Comparison of ENCODE assay signal across 30 cellular contexts in the genomic region with DNA sequence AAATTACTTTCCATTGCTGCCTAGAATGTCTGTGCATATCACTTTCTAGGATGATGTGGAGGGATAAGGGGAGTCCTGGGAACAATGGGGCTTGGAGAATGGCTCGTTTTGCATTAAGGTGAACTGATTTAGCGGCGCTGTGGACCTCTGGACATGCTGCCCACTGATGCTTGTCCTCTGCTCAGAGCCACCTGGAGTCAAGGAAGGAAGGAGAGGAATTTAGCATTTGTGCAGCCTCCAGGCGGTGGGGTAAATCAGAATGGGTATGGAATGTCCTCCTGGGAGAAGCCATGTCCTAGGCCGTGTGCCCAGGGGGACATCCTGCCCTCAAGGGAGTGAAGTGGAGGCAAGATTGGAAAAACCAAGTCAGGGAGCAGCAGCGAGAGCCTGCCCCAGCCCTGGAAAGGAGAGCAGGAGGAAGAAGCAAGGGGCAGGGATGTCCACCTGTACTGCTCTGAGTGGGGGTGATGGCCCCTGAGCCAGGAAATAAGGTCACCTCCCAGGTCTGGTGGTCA. TPM values are rescaled to one million over a fixed set of nuclear protein-coding genes. Genes with fewer than 3 reads are reported as not detected.
"Had no signal": no experiment of that assay in that cellular context is flagged by ENCODE, and none has a peak within 500 bp of the region (broad histone marks: within the 10 kb centered on the region; RNA-seq: fewer than 3 reads in every experiment).

No MANE protein-coding gene starts in this region.

- H3K4me3 ChIP-seq: cardiac muscle cell, K562, SK-N-MC had no signal

- H3K4me1 Mint-ChIP-seq: activated CD4-positive, alpha-beta memory T cell treated with anti-CD3 and anti-CD28 coated beads, Interleukin-2, amount 10 ng/mL, durations not matched to agents 7 days and 5 days had no signal

- H3K36me3 Mint-ChIP-seq: activated naive CD4-positive, alpha-beta T cell treated with anti-CD3 and anti-CD28 coated beads, Interleukin-2, amount 50 U/mL, for 72 hours; brain had no signal

- H3K27ac Mint-ChIP-seq: activated CD4-positive, alpha-beta memory T cell treated with anti-CD3 and anti-CD28 coated beads, Interleukin-2, amount 10 ng/mL, durations not matched to agents 7 days and 5 days; activated naive CD4-positive, alpha-beta T cell treated with anti-CD3 and anti-CD28 coated beads, Interleukin-2, amount 50 U/mL, for 72 hours had no signal

- H3K27ac ChIP-seq: cardiac muscle cell, SK-N-MC, VCaP had no signal

- H3K36me3 ChIP-seq: cardiac muscle cell had no signal

- DNase-seq: activated CD4-positive, alpha-beta memory T cell treated with anti-CD3 and anti-CD28 coated beads, Interleukin-2, amount 10 ng/mL, durations not matched to agents 7 days and 5 days; activated CD4-positive, alpha-beta T cell treated with anti-CD3 and anti-CD28 coated beads, Interleukin-2, amount 50 U/mL, for 1 hour; activated CD4-positive, CD25-positive, alpha-beta regulatory T cell; activated CD8-positive, alpha-beta memory T cell treated with anti-CD3 and anti-CD28 coated beads, Interleukin-2, amount 50 U/mL, for 48 hours; activated effector memory CD4-positive, alpha-beta T cell treated with anti-CD3 and anti-CD28 coated beads, Interleukin-2, amount 50 U/mL, for 16 hours; activated naive CD4-positive, alpha-beta T cell treated with Interleukin-2 at 50 U/mL for 16 hours; activated T-cell treated with anti-CD3 and anti-CD28 coated beads, Interleukin-2, amount 50 U/mL, for 1 hour; amygdala; Karpas-422; MM.1S; NCI-H1105; NCI-H1436; NCI-H1694 treated with DMSO at 0.1 percent for 48 hours; NCI-H2029 treated with DMSO at 0.1 percent for 48 hours; NCI-H345; NCI-H510A; NCI-H526 treated with DMSO at 0.1 percent for 48 hours; NK-92 treated with Interleukin-12 subunit alpha and Interleukin-12 subunit beta, amount 100 ng/mL, for 24 hours; OCI-M1; RPMI8226; T-helper 1 cell had no signal

- H3K9me3 Mint-ChIP-seq: activated CD4-positive, alpha-beta memory T cell treated with anti-CD3 and anti-CD28 coated beads, Interleukin-2, amount 10 ng/mL, durations not matched to agents 7 days and 5 days; activated naive CD4-positive, alpha-beta T cell treated with anti-CD3 and anti-CD28 coated beads, Interleukin-2, amount 50 U/mL, for 72 hours; brain had no signal

- ATAC-seq: activated naive CD4-positive, alpha-beta T cell treated with anti-CD3 and anti-CD28 coated beads, Interleukin-2, amount 50 U/mL, for 72 hours; K562; Panc1; Right ventricle myocardium inferior had no signal

- H3K27me3 Mint-ChIP-seq: activated CD4-positive, alpha-beta memory T cell treated with anti-CD3 and anti-CD28 coated beads, Interleukin-2, amount 10 ng/mL, durations not matched to agents 7 days and 5 days had no signal

- H3K4me3 Mint-ChIP-seq: activated CD4-positive, alpha-beta memory T cell treated with anti-CD3 and anti-CD28 coated beads, Interleukin-2, amount 10 ng/mL, durations not matched to agents 7 days and 5 days; brain had no signal

RNA-seq across cellular contexts. Expression of a gene that starts 37.8 kb away (rescaled TPM):
- total RNA-seq: activated CD4-positive, alpha-beta memory T cell treated with anti-CD3 and anti-CD28 coated beads, Interleukin-2, amount 10 ng/mL, durations not matched to agents 7 days and 5 days; activated naive CD4-positive, alpha-beta T cell treated with anti-CD3 and anti-CD28 coated beads, Interleukin-2, amount 50 U/mL, for 72 hours; K562; T-helper 2 cell treated with Interferon-gamma antibody and Interleukin-4, amounts not matched to agents 100 ng/mL and 5 ng/mL, for 36 hours had no signal
- polyA plus RNA-seq: K562 had no signal
